19 cellular contexts compared by ENCODE assay signal in the genomic region with DNA sequence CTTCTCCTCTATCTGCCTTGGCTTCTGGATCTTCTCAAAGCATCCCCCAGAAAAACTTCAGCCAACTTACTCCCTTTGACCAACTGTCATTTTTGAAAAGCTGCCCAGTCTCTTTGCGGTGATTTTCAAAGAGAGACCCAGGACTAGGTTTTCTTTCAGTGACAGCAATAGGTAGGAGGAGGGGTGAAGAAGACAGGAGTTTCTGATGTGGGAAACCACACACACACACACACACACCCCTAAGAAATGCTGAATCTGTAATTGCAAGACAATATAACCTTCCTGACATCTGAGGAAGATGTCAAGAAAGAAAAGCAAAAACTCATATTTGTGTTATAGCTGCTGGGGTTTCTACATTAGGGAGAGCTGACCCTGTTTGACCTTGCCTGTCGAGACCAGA. TPM values are rescaled to one million over a fixed set of nuclear protein-coding genes. Genes with fewer than 3 reads are reported as not detected.
"Had no signal": no experiment of that assay in that cellular context is flagged by ENCODE, and none has a peak within 500 bp of the region (broad histone marks: within the 10 kb centered on the region; RNA-seq: fewer than 3 reads in every experiment).

No MANE protein-coding gene starts in this region.

- H3K4me3 ChIP-seq: coronary artery, gastroesophageal sphincter, hepatocyte, lung, prostate gland, sigmoid colon, tibial artery had no signal

- H3K27ac Mint-ChIP-seq: activated CD4-positive, alpha-beta memory T cell treated with anti-CD3 and anti-CD28 coated beads, Interleukin-2, amount 10 ng/mL, durations not matched to agents 7 days and 5 days; activated CD4-positive, alpha-beta T cell treated with anti-CD3 and anti-CD28 coated beads for 36 hours; activated T-helper 1 cell treated with anti-CD3 and anti-CD28 coated beads, Interleukin-12 subunit alpha, Interleukin-12 subunit beta, Interleukin-2, Interleukin-4 antibody, amounts not matched to agents 30 ng/mL and 10 ng/mL and 1 ng/mL, durations not matched to agents 14 hours and 24 hours and 36 hours; natural killer cell; T-cell had no signal

- H3K27ac ChIP-seq: hepatocyte, prostate gland, sigmoid colon, tibial artery, VCaP had no signal

- H3K4me3 Mint-ChIP-seq: activated CD4-positive, alpha-beta memory T cell treated with anti-CD3 and anti-CD28 coated beads, Interleukin-2, amount 10 ng/mL, durations not matched to agents 7 days and 5 days; activated CD4-positive, alpha-beta T cell treated with anti-CD3 and anti-CD28 coated beads for 36 hours; activated T-helper 1 cell treated with anti-CD3 and anti-CD28 coated beads, Interleukin-12 subunit alpha, Interleukin-12 subunit beta, Interleukin-2, Interleukin-4 antibody, amounts not matched to agents 30 ng/mL and 10 ng/mL and 1 ng/mL, durations not matched to agents 14 hours and 24 hours and 36 hours; natural killer cell; T-cell had no signal

- DNase-seq: activated CD4-positive, alpha-beta memory T cell treated with anti-CD3 and anti-CD28 coated beads, Interleukin-2, amount 10 ng/mL, durations not matched to agents 7 days and 5 days; activated CD4-positive, alpha-beta T cell treated with anti-CD3 and anti-CD28 coated beads for 36 hours; activated CD8-positive, alpha-beta memory T cell treated with anti-CD3 and anti-CD28 coated beads, Interleukin-2, amount 50 U/mL, for 48 hours; activated naive CD4-positive, alpha-beta T cell; effector CD8-positive, alpha-beta T cell; natural killer cell; nucleus accumbens; sigmoid colon; stimulated activated CD4-positive, alpha-beta T cell treated with anti-CD3 and anti-CD28 coated beads, Interleukin-12 subunit alpha, Interleukin-12 subunit beta, amount 100 ng/mL, for 4 hours; stimulated activated naive CD4-positive, alpha-beta T cell treated with Interleukin-2 at 50 U/mL for 16 hours had no signal

- H3K9me3 ChIP-seq: gastroesophageal sphincter, prostate gland, sigmoid colon, tibial artery had no signal

- H3K4me1 ChIP-seq: prostate gland had no signal

- ATAC-seq: activated CD4-positive, alpha-beta T cell treated with anti-CD3 and anti-CD28 coated beads for 36 hours; gastroesophageal sphincter; T-cell had no signal

- H3K27me3 ChIP-seq: hepatocyte had no signal

- H3K9me3 Mint-ChIP-seq: activated CD4-positive, alpha-beta memory T cell treated with anti-CD3 and anti-CD28 coated beads, Interleukin-2, amount 10 ng/mL, durations not matched to agents 7 days and 5 days; activated T-helper 1 cell treated with anti-CD3 and anti-CD28 coated beads, Interleukin-12 subunit alpha, Interleukin-12 subunit beta, Interleukin-2, Interleukin-4 antibody, amounts not matched to agents 30 ng/mL and 10 ng/mL and 1 ng/mL, durations not matched to agents 14 hours and 24 hours and 36 hours; natural killer cell; T-cell had no signal

- H3K36me3 Mint-ChIP-seq: natural killer cell, T-cell had no signal

- H3K36me3 ChIP-seq: gastroesophageal sphincter, prostate gland, sigmoid colon, tibial artery had no signal

RNA-seq across cellular contexts. Expression of a gene that starts 5.2 kb away (rescaled TPM):
- total RNA-seq: activated CD4-positive, alpha-beta memory T cell treated with anti-CD3 and anti-CD28 coated beads, Interleukin-2, amount 10 ng/mL, durations not matched to agents 7 days and 5 days; activated CD4-positive, alpha-beta T cell treated with anti-CD3 and anti-CD28 coated beads for 36 hours; activated T-helper 1 cell treated with anti-CD3 and anti-CD28 coated beads, Interleukin-12 subunit alpha, Interleukin-12 subunit beta, Interleukin-2, Interleukin-4 antibody, amounts not matched to agents 30 ng/mL and 10 ng/mL and 1 ng/mL, durations not matched to agents 14 hours and 24 hours and 36 hours had no signal
